ENCODE assay signal across 23 cellular contexts in genomic region chr10:73843254-73843653, GRCh38. TPM values are rescaled to one million over a fixed set of nuclear protein-coding genes. Genes with fewer than 3 reads are reported as not detected.
A peak's percentile ranks its signal among the peaks of the same experiment; 100 is the strongest.
DNase-seq lines count a peak whose midpoint lies in the region; FAIRE-seq and TF ChIP-seq lines count a peak whose summit lies in the region.
"Had no signal": no experiment of that assay in that cellular context is flagged by ENCODE, and none has a peak within 500 bp of the region (broad histone marks: within the 10 kb centered on the region; RNA-seq: fewer than 3 reads in every experiment).

No MANE protein-coding gene starts in this region.

- TF ChIP-seq CTCF in LNCaP clone FGC (IDR thresholded peaks at IDR 0.05; ENCODE audit: control insufficient read depth, extremely low read depth, insufficient read depth): no peak
- TF ChIP-seq CTCF in bronchial epithelial cell (IDR thresholded peaks at IDR 0.05; ENCODE audit: insufficient read depth, low read length, severe bottlenecking): no peak

- H3K9me3 Mint-ChIP-seq in activated CD4-positive, alpha-beta T cell treated with anti-CD3 and anti-CD28 coated beads, Interleukin-2, amount 10 ng/mL, durations not matched to agents 7 days and 5 days: no peaks in the 10 kb centered on the region
- H3K9me3 Mint-ChIP-seq: activated CD8-positive, alpha-beta T cell treated with anti-CD3 and anti-CD28 coated beads for 36 hours; brain; neural crest cell; type B pancreatic cell had no signal

- peaks cover 13% of the 10 kb centered on the region for H3K36me3 ChIP-seq in bronchial epithelial cell (ENCODE audit: control insufficient read depth, insufficient read depth, low read length)

- peaks cover 51% of the 10 kb centered on the region for H3K36me3 Mint-ChIP-seq in activated CD4-positive, alpha-beta T cell treated with anti-CD3 and anti-CD28 coated beads, Interleukin-2, amount 10 ng/mL, durations not matched to agents 7 days and 5 days (ENCODE audit: low read depth)

- CTCF ChIA-PET in activated CD4-positive, alpha-beta T cell treated with anti-CD3 and anti-CD28 coated beads, Interleukin-2, amount 10 ng/mL, durations not matched to agents 7 days and 5 days (lab: Charles Lee): interaction anchor here (11.6 kb wide), 1 partner anchor 35 kb away, joined by 212 read pairs; the partner anchor contains the start of gene CAMK2G

- no peaks in the 10 kb centered on the region for H3K4me1 Mint-ChIP-seq in activated CD4-positive, alpha-beta T cell treated with anti-CD3 and anti-CD28 coated beads, Interleukin-2, amount 10 ng/mL, durations not matched to agents 7 days and 5 days

- H3K27me3 ChIP-seq in bronchial epithelial cell (ENCODE audit: control insufficient read depth, insufficient read depth, low read length): no peaks in the 10 kb centered on the region
- H3K27me3 ChIP-seq: BE2C had no signal

- no peaks in the 10 kb centered on the region for H3K27me3 Mint-ChIP-seq in activated CD4-positive, alpha-beta T cell treated with anti-CD3 and anti-CD28 coated beads, Interleukin-2, amount 10 ng/mL, durations not matched to agents 7 days and 5 days
- H3K27me3 Mint-ChIP-seq: activated CD8-positive, alpha-beta T cell treated with anti-CD3 and anti-CD28 coated beads for 36 hours; brain; type B pancreatic cell had no signal

- no peak overlapping the region for H3K4me3 ChIP-seq in LNCaP clone FGC (ENCODE audit: low read depth, low read length)
- H3K4me3 ChIP-seq in bronchial epithelial cell (ENCODE audit: low read depth, low read length): no peak overlapping the region
- H3K4me3 ChIP-seq: A549, prostate gland had no signal

- no peak overlapping the region for H3K4me3 Mint-ChIP-seq in activated CD4-positive, alpha-beta T cell treated with anti-CD3 and anti-CD28 coated beads, Interleukin-2, amount 10 ng/mL, durations not matched to agents 7 days and 5 days
- H3K4me3 Mint-ChIP-seq: activated CD8-positive, alpha-beta T cell treated with anti-CD3 and anti-CD28 coated beads for 36 hours; brain; neural crest cell; type B pancreatic cell had no signal

- POLR2A ChIA-PET in activated CD4-positive, alpha-beta T cell treated with anti-CD3 and anti-CD28 coated beads, Interleukin-2, amount 10 ng/mL, durations not matched to agents 7 days and 5 days (lab: Charles Lee): no interaction called here

- DNase-seq in AML-193 (lab: John Stamatoyannopoulos, UW) (peak; percentile 7 to 14), LNCaP clone FGC (ENCODE audit: low read depth) (peak; percentile 17), bronchial epithelial cell (ENCODE audit: low read depth) (peak; percentile 33), myocyte (ENCODE audit: low read depth) (peak; percentile 45), NCI-H69 (lab: John Stamatoyannopoulos, UW) (no peak)
- no peak for DNase-seq in stimulated activated CD8-positive, alpha-beta memory T cell treated with anti-CD3 and anti-CD28 coated beads, Interleukin-4, amount 100 ng/mL, for 48 hours
- no peak for DNase-seq in activated CD8-positive, alpha-beta memory T cell treated with anti-CD3 and anti-CD28 coated beads, Interleukin-2, amount 50 U/mL, for 48 hours
- no peak for DNase-seq in activated CD4-positive, alpha-beta T cell treated with anti-CD3 and anti-CD28 coated beads, Interleukin-2, amount 10 ng/mL, durations not matched to agents 7 days and 5 days
- DNase-seq: activated CD8-positive, alpha-beta T cell treated with anti-CD3 and anti-CD28 coated beads for 36 hours; activated gamma-delta T cell treated with Interleukin-2 at 50 U/mL for 16 hours; BE2C; DMS53; effector memory CD4-positive, alpha-beta T cell; H7; islet precursor cell; NCI-H1092; NCI-H187 treated with DMSO at 0.1 percent for 48 hours; NCI-H526 had no signal

- FAIRE-seq in bronchial epithelial cell (lab: Jason Lieb, UNC): no peak
- FAIRE-seq: A549 had no signal

- H3K27ac Mint-ChIP-seq in activated CD4-positive, alpha-beta T cell treated with anti-CD3 and anti-CD28 coated beads, Interleukin-2, amount 10 ng/mL, durations not matched to agents 7 days and 5 days: no peak overlapping the region
- H3K27ac Mint-ChIP-seq: type B pancreatic cell had no signal

RNA-seq across cellular contexts. Expression of gene CAMK2G, which starts 31.1 kb away (rescaled TPM):
- 13.4 and 16.5 TPM in 2 replicates for total RNA-seq in bronchial epithelial cell
- 32.4 and 32.8 TPM in 2 replicates for total RNA-seq in myocyte
- 38.8 TPM for polyA plus RNA-seq in myocyte (2012)
- total RNA-seq in activated CD4-positive, alpha-beta T cell treated with anti-CD3 and anti-CD28 coated beads, Interleukin-2, amount 10 ng/mL, durations not matched to agents 7 days and 5 days: 10 to 100 TPM; 54.4 to 55.8 TPM

RNA-seq across cellular contexts. Expression of gene NDST2, which starts 31.9 kb away (rescaled TPM):
- total RNA-seq in bronchial epithelial cell: 5.3 and 10.2 TPM in 2 replicates
- total RNA-seq in myocyte: 11.5 and 15.2 TPM in 2 replicates
- 21.9 TPM for polyA plus RNA-seq in myocyte (2012)
- 10 to 100 TPM; 53.0 to 61.8 TPM for total RNA-seq in activated CD4-positive, alpha-beta T cell treated with anti-CD3 and anti-CD28 coated beads, Interleukin-2, amount 10 ng/mL, durations not matched to agents 7 days and 5 days

RNA-seq across cellular contexts. Expression of gene ZSWIM8, which starts 57.8 kb away (rescaled TPM):
- total RNA-seq in bronchial epithelial cell (27.1 and 43.1 TPM in 2 replicates), myocyte (79.9 and 103 TPM in 2 replicates)
- 103 TPM for polyA plus RNA-seq in myocyte (2012)
- 10 to 100 TPM; 79.2 to 87.3 TPM for total RNA-seq in activated CD4-positive, alpha-beta T cell treated with anti-CD3 and anti-CD28 coated beads, Interleukin-2, amount 10 ng/mL, durations not matched to agents 7 days and 5 days

Comparison
In these comparisons a context has a peak if more than half of its experiments do, and no peak if none do; other contexts are left out.
1. DNase-seq: peak in AML-193 (2 of 2), LNCaP clone FGC (single experiment), bronchial epithelial cell (single experiment) and myocyte (single experiment); none in stimulated activated CD8-positive, alpha-beta memory T cell treated with anti-CD3 and anti-CD28 coated beads, Interleukin-4, amount 100 ng/mL, for 48 hours (single experiment), activated CD8-positive, alpha-beta memory T cell treated with anti-CD3 and anti-CD28 coated beads, Interleukin-2, amount 50 U/mL, for 48 hours (single experiment), NCI-H69 (single experiment) and activated CD4-positive, alpha-beta T cell treated with anti-CD3 and anti-CD28 coated beads, Interleukin-2, amount 10 ng/mL, durations not matched to agents 7 days and 5 days (single experiment).